Comparison of ENCODE assay signal across 1 cellular context in the genomic region with DNA sequence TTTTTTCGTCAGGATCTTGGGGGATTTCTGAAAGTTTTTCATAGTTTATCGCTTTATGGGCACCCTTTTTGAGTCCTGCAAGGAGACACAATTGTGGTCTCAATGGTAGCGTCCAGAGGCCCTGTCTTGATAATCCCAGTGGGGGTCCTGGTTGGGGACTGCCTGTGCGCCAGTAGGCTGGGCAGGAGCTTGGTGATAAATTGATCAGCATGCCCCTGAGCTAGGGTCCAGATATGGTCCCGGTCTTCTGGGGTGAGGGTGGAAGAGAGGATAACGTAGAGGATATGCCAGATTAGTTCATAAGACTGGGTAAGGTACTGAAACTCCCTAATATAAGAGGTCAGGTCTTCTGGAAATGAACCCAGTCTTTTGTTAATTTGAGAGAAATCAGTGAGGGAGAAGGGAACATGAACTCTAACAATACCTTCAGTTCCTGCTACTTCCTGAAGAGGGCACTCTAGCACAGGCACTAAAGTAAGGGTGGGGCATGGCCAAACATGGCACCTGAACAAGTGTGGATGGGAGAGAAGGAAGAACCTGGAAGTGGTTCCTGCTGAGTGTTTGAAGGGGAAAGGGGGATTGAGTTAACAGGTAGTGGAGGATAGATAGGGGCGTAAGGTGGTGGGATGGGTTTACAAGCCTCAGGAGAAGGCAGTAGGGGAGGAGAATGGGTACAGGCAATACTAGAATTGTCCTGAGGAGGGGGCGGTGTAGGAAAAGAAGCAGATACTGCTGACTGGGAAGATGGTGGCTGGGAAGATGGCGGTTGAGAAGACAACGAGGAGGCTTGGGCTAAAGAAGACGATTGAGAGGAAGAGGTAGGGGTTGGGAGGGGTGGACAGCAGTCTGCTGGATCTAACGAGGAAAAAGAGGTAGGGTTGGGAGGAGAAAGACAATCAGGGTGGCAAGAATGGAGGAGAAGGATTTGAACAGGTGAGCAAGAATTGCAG.
A peak's percentile ranks its signal among the peaks of the same experiment; 100 is the strongest.
TF ChIP-seq lines count a peak whose summit lies in the region.

No MANE protein-coding gene starts in this region.

TF ChIP-seq in K562, 482 proteins besides CTCF, POLR2A, EP300 and RAD21 (continued from another document and continues in another):
- TF ChIP-seq, protein P1, sequence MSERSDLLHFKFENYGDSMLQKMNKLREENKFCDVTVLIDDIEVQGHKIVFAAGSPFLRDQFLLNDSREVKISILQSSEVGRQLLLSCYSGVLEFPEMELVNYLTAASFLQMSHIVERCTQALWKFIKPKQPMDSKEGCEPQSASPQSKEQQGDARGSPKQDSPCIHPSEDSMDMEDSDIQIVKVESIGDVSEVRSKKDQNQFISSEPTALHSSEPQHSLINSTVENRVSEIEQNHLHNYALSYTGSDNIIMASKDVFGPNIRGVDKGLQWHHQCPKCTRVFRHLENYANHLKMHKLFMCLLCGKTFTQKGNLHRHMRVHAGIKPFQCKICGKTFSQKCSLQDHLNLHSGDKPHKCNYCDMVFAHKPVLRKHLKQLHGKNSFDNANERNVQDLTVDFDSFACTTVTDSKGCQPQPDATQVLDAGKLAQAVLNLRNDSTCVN (CRISPR knock-in tag; IDR thresholded peaks at IDR 0.05), result peak; percentile 97
- TF ChIP-seq ATF7 (IDR thresholded peaks at IDR 0.05) (peak; percentile 14; the same call in 1 of the 2 replicates), WHSC1 (IDR thresholded peaks at IDR 0.05; ENCODE audit: low read length) (no peak), ZBTB7A (IDR thresholded peaks at IDR 0.05; ENCODE audit: borderline replicate concordance, control insufficient read depth, low read depth, low read length) (no peak), SMARCA4 (IDR thresholded peaks at IDR 0.05) (peak; percentile 66), ZNF699 (CRISPR knock-in tag; IDR thresholded peaks at IDR 0.05; ENCODE audit: insufficient replicate concordance) (no peak), ESRRB (CRISPR knock-in tag; IDR thresholded peaks at IDR 0.05; ENCODE audit: borderline replicate concordance) (peak; percentile 80; the same call in 1 of the 2 replicates), ZNF263 (CRISPR knock-in tag; IDR thresholded peaks at IDR 0.05; ENCODE audit: borderline replicate concordance) (peak; percentile 78), FOXA3 (CRISPR knock-in tag; conservative IDR thresholded peaks at IDR 0.05 in 1 of 2, IDR thresholded peaks at IDR 0.05 in 1 of 2) (peak in 1 of 2 experiments; percentile 29; a peak in 1 of 4 replicates), HNRNPL (IDR thresholded peaks at IDR 0.05; ENCODE audit: low read depth, low read length) (no peak), NFRKB (IDR thresholded peaks at IDR 0.05; ENCODE audit: low read depth) (peak; percentile 96), ZNF766 (CRISPR knock-in tag; conservative IDR thresholded peaks at IDR 0.05) (peak; percentile 71; the same call in 1 of the 2 replicates), RCOR1 (IDR thresholded peaks at IDR 0.05; ENCODE audit: borderline replicate concordance in 1 of 2, low read depth in 2 of 2, low read length in 2 of 2) (peak in 1 of 2 experiments; percentile 26; a peak in 1 of 4 replicates), CBX3 (IDR thresholded peaks at IDR 0.05; ENCODE audit: borderline replicate concordance in 1 of 2, low read length in 2 of 2) (peak in 1 of 2 experiments; percentile 57; a peak in 2 of 3 replicates)
- TF ChIP-seq, protein P2, sequence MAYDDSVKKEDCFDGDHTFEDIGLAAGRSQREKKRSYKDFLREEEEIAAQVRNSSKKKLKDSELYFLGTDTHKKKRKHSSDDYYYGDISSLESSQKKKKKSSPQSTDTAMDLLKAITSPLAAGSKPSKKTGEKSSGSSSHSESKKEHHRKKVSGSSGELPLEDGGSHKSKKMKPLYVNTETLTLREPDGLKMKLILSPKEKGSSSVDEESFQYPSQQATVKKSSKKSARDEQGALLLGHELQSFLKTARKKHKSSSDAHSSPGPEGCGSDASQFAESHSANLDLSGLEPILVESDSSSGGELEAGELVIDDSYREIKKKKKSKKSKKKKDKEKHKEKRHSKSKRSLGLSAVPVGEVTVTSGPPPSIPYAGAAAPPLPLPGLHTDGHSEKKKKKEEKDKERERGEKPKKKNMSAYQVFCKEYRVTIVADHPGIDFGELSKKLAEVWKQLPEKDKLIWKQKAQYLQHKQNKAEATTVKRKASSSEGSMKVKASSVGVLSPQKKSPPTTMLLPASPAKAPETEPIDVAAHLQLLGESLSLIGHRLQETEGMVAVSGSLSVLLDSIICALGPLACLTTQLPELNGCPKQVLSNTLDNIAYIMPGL (CRISPR knock-in tag; IDR thresholded peaks at IDR 0.05), result peak; percentile 70; the same call in 1 of the 2 replicates
- TF ChIP-seq, protein P3, sequence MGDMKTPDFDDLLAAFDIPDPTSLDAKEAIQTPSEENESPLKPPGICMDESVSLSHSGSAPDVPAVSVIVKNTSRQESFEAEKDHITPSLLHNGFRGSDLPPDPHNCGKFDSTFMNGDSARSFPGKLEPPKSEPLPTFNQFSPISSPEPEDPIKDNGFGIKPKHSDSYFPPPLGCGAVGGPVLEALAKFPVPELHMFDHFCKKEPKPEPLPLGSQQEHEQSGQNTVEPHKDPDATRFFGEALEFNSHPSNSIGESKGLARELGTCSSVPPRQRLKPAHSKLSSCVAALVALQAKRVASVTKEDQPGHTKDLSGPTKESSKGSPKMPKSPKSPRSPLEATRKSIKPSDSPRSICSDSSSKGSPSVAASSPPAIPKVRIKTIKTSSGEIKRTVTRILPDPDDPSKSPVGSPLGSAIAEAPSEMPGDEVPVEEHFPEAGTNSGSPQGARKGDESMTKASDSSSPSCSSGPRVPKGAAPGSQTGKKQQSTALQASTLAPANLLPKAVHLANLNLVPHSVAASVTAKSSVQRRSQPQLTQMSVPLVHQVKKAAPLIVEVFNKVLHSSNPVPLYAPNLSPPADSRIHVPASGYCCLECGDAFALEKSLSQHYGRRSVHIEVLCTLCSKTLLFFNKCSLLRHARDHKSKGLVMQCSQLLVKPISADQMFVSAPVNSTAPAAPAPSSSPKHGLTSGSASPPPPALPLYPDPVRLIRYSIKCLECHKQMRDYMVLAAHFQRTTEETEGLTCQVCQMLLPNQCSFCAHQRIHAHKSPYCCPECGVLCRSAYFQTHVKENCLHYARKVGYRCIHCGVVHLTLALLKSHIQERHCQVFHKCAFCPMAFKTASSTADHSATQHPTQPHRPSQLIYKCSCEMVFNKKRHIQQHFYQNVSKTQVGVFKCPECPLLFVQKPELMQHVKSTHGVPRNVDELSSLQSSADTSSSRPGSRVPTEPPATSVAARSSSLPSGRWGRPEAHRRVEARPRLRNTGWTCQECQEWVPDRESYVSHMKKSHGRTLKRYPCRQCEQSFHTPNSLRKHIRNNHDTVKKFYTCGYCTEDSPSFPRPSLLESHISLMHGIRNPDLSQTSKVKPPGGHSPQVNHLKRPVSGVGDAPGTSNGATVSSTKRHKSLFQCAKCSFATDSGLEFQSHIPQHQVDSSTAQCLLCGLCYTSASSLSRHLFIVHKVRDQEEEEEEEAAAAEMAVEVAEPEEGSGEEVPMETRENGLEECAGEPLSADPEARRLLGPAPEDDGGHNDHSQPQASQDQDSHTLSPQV (IDR thresholded peaks at IDR 0.05), result peak; percentile 95
- TF ChIP-seq, protein P4, sequence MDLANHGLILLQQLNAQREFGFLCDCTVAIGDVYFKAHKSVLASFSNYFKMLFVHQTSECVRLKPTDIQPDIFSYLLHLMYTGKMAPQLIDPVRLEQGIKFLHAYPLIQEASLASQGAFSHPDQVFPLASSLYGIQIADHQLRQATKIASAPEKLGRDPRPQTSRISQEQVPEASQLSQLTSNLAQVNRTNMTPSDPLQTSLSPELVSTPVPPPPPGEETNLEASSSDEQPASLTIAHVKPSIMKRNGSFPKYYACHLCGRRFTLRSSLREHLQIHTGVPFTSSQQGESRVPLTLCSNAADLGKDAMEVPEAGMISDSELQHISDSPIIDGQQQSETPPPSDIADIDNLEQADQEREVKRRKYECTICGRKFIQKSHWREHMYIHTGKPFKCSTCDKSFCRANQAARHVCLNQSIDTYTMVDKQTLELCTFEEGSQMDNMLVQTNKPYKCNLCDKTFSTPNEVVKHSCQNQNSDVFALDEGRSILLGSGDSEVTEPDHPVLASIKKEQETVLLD (IDR thresholded peaks at IDR 0.05), result peak; percentile 83
- TF ChIP-seq, protein P5, sequence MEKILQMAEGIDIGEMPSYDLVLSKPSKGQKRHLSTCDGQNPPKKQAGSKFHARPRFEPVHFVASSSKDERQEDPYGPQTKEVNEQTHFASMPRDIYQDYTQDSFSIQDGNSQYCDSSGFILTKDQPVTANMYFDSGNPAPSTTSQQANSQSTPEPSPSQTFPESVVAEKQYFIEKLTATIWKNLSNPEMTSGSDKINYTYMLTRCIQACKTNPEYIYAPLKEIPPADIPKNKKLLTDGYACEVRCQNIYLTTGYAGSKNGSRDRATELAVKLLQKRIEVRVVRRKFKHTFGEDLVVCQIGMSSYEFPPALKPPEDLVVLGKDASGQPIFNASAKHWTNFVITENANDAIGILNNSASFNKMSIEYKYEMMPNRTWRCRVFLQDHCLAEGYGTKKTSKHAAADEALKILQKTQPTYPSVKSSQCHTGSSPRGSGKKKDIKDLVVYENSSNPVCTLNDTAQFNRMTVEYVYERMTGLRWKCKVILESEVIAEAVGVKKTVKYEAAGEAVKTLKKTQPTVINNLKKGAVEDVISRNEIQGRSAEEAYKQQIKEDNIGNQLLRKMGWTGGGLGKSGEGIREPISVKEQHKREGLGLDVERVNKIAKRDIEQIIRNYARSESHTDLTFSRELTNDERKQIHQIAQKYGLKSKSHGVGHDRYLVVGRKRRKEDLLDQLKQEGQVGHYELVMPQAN (IDR thresholded peaks at IDR 0.05; ENCODE audit: borderline replicate concordance), result peak; percentile 58; the same call in 1 of the 2 replicates
- TF ChIP-seq, protein P6, sequence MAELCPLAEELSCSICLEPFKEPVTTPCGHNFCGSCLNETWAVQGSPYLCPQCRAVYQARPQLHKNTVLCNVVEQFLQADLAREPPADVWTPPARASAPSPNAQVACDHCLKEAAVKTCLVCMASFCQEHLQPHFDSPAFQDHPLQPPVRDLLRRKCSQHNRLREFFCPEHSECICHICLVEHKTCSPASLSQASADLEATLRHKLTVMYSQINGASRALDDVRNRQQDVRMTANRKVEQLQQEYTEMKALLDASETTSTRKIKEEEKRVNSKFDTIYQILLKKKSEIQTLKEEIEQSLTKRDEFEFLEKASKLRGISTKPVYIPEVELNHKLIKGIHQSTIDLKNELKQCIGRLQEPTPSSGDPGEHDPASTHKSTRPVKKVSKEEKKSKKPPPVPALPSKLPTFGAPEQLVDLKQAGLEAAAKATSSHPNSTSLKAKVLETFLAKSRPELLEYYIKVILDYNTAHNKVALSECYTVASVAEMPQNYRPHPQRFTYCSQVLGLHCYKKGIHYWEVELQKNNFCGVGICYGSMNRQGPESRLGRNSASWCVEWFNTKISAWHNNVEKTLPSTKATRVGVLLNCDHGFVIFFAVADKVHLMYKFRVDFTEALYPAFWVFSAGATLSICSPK (IDR thresholded peaks at IDR 0.05; ENCODE audit: borderline replicate concordance), result peak; percentile 91; the same call in 1 of the 2 replicates
- TF ChIP-seq, protein P7, sequence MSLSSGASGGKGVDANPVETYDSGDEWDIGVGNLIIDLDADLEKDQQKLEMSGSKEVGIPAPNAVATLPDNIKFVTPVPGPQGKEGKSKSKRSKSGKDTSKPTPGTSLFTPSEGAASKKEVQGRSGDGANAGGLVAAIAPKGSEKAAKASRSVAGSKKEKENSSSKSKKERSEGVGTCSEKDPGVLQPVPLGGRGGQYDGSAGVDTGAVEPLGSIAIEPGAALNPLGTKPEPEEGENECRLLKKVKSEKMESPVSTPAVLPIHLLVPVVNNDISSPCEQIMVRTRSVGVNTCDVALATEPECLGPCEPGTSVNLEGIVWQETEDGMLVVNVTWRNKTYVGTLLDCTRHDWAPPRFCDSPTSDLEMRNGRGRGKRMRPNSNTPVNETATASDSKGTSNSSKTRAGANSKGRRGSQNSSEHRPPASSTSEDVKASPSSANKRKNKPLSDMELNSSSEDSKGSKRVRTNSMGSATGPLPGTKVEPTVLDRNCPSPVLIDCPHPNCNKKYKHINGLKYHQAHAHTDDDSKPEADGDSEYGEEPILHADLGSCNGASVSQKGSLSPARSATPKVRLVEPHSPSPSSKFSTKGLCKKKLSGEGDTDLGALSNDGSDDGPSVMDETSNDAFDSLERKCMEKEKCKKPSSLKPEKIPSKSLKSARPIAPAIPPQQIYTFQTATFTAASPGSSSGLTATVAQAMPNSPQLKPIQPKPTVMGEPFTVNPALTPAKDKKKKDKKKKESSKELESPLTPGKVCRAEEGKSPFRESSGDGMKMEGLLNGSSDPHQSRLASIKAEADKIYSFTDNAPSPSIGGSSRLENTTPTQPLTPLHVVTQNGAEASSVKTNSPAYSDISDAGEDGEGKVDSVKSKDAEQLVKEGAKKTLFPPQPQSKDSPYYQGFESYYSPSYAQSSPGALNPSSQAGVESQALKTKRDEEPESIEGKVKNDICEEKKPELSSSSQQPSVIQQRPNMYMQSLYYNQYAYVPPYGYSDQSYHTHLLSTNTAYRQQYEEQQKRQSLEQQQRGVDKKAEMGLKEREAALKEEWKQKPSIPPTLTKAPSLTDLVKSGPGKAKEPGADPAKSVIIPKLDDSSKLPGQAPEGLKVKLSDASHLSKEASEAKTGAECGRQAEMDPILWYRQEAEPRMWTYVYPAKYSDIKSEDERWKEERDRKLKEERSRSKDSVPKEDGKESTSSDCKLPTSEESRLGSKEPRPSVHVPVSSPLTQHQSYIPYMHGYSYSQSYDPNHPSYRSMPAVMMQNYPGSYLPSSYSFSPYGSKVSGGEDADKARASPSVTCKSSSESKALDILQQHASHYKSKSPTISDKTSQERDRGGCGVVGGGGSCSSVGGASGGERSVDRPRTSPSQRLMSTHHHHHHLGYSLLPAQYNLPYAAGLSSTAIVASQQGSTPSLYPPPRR (CRISPR knock-in tag; IDR thresholded peaks at IDR 0.05; ENCODE audit: borderline replicate concordance), result no peak
